Comparison of ENCODE assay signal across 1 cellular context in genomic region chr11:36289226-36289852, GRCh38.
A peak's percentile ranks its signal among the peaks of the same experiment; 100 is the strongest.
TF ChIP-seq lines count a peak whose summit lies in the region.

Gene COMMD9 (minus strand): TSS chr11:36289424. CDS start chr11:36289412, 12 bp downstream.

TF ChIP-seq in HepG2, 621 proteins besides CTCF, POLR2A, EP300 and RAD21 (continued from another document and continues in another):
- TF ChIP-seq NFAT5 (CRISPR knock-in tag; IDR thresholded peaks at IDR 0.05): no peak
- TF ChIP-seq ZNF615 (CRISPR knock-in tag; IDR thresholded peaks at IDR 0.05; ENCODE audit: borderline replicate concordance): no peak
- TF ChIP-seq KDM6A (CRISPR knock-in tag; IDR thresholded peaks at IDR 0.05; ENCODE audit: low read depth): no peak
- peak; percentile 39; the same call in 1 of the 2 replicates for TF ChIP-seq ZNF205 (CRISPR knock-in tag; IDR thresholded peaks at IDR 0.05)
- TF ChIP-seq ZNF512 (CRISPR knock-in tag; IDR thresholded peaks at IDR 0.05): no peak
- 0 out of 2 replicates have a peak, but pooled peaks have one; percentile 42 for TF ChIP-seq PBX2 (CRISPR knock-in tag; IDR thresholded peaks at IDR 0.05)
- TF ChIP-seq ZNF253 (CRISPR knock-in tag; IDR thresholded peaks at IDR 0.05; ENCODE audit: borderline replicate concordance): no peak
- TF ChIP-seq CSRNP1 (CRISPR knock-in tag; IDR thresholded peaks at IDR 0.05): no peak
- peak; percentile 73 for TF ChIP-seq POLR2AphosphoS5 (IDR thresholded peaks at IDR 0.05; ENCODE audit: low read depth, low read length)
- TF ChIP-seq ZNF564 (CRISPR knock-in tag; IDR thresholded peaks at IDR 0.05): 0 out of 2 replicates have a peak, but pooled peaks have one; percentile 68
- TF ChIP-seq ZXDC (CRISPR knock-in tag; IDR thresholded peaks at IDR 0.05): peak; percentile 78; the same call in 1 of the 2 replicates
- TF ChIP-seq ZNF629 (CRISPR knock-in tag; conservative IDR thresholded peaks at IDR 0.05): no peak
- peak; percentile 99 for TF ChIP-seq RAD51 (IDR thresholded peaks at IDR 0.05; ENCODE audit: borderline replicate concordance)
- TF ChIP-seq KLF15 (CRISPR knock-in tag; IDR thresholded peaks at IDR 0.05; ENCODE audit: borderline replicate concordance): no peak
- TF ChIP-seq NONO (IDR thresholded peaks at IDR 0.05): no peak
- TF ChIP-seq NONO (CRISPR knock-in tag; conservative IDR thresholded peaks at IDR 0.05): peak; percentile 73
- TF ChIP-seq ZNF331 (CRISPR knock-in tag; IDR thresholded peaks at IDR 0.05): peak; percentile 88
- TF ChIP-seq SNAPC4 (CRISPR knock-in tag; IDR thresholded peaks at IDR 0.05): no peak
- TF ChIP-seq ZNF672 (CRISPR knock-in tag; IDR thresholded peaks at IDR 0.05): no peak
- TF ChIP-seq ZMYM3 (CRISPR knock-in tag; IDR thresholded peaks at IDR 0.05): 0 out of 2 replicates have a peak, but pooled peaks have one; percentile 18
- no peak for TF ChIP-seq ATF6 (CRISPR knock-in tag; conservative IDR thresholded peaks at IDR 0.05)
- TF ChIP-seq FOXO4 (CRISPR knock-in tag; conservative IDR thresholded peaks at IDR 0.05): no peak
- TF ChIP-seq ZGPAT (CRISPR knock-in tag; IDR thresholded peaks at IDR 0.05): peak; percentile 82; the same call in 1 of the 2 replicates
- peak; percentile 70; the same call in 1 of the 2 replicates for TF ChIP-seq RFXAP (CRISPR knock-in tag; IDR thresholded peaks at IDR 0.05; ENCODE audit: borderline replicate concordance)
- no peak for TF ChIP-seq MYNN (CRISPR knock-in tag; IDR thresholded peaks at IDR 0.05; ENCODE audit: low read depth)
- TF ChIP-seq ZNF788 (CRISPR knock-in tag; IDR thresholded peaks at IDR 0.05; ENCODE audit: borderline replicate concordance): peak; percentile 92
- no peak for TF ChIP-seq ZNF570 (CRISPR knock-in tag; IDR thresholded peaks at IDR 0.05; ENCODE audit: borderline replicate concordance)
- no peak for TF ChIP-seq ZNF557 (CRISPR knock-in tag; IDR thresholded peaks at IDR 0.05)
- peak; percentile 66 for TF ChIP-seq ASH2L (IDR thresholded peaks at IDR 0.05; ENCODE audit: insufficient read length, low read depth, low read length)
- TF ChIP-seq TBX2 (CRISPR knock-in tag; IDR thresholded peaks at IDR 0.05; ENCODE audit: borderline replicate concordance): peak; percentile 48; the same call in 1 of the 2 replicates
